8 cellular contexts compared by ENCODE assay signal in genomic region chr19:35693835-35694599, GRCh38. TPM values are rescaled to one million over a fixed set of nuclear protein-coding genes. Genes with fewer than 3 reads are reported as not detected.
DNase-seq lines count a peak whose midpoint lies in the region; ATAC-seq and TF ChIP-seq lines count a peak whose summit lies in the region.

No MANE protein-coding gene starts in this region.

- H3K36me3 ChIP-seq in endodermal cell (ENCODE audit: control insufficient read depth, insufficient read depth, low read length), result no peaks in the 10 kb centered on the region

- no peak overlapping the region for H3K4me3 Mint-ChIP-seq in endodermal cell

- peak; percentile 63 for ATAC-seq in GM21367 (IDR thresholded peaks at IDR 0.05; ENCODE audit: unreplicated experiment)

- TF ChIP-seq CTCF in endodermal cell (conservative IDR thresholded peaks at IDR 0.05), result peak; percentile 99

- peaks cover 5% of the 10 kb centered on the region for H3K27me3 Mint-ChIP-seq in endodermal cell (ENCODE audit: insufficient read depth)

- no peak overlapping the region for H3K27ac ChIP-seq in endodermal cell (ENCODE audit: low read depth, low read length)

- H3K9me3 ChIP-seq in endodermal cell (ENCODE audit: control insufficient read depth, low read length), result no peaks in the 10 kb centered on the region

- no peaks in the 10 kb centered on the region for H3K4me1 Mint-ChIP-seq in endodermal cell

- no peaks in the 10 kb centered on the region for H3K36me3 Mint-ChIP-seq in endodermal cell (ENCODE audit: low read depth)

- no peak overlapping the region for H3K27ac Mint-ChIP-seq in endodermal cell

- H3K9ac ChIP-seq in endodermal cell (ENCODE audit: extremely low read depth, low read length, poor library complexity, severe bottlenecking), result no peak overlapping the region

- DNase-seq in COLO668 (lab: John Stamatoyannopoulos, UW; ENCODE audit: unreplicated experiment), result peak; percentile 87
- DNase-seq in HUDEP-2 (lab: John Stamatoyannopoulos, UW; ENCODE audit: unreplicated experiment in 76 of 76), result peak in 73 of 76 experiments; percentile 46 to 95 (median 89)
- peak; percentile 86 for DNase-seq in NOMO-1 treated with DMSO at 0.1 percent for 48 hours (lab: John Stamatoyannopoulos, UW; ENCODE audit: unreplicated experiment)
- DNase-seq in activated CD8-positive, alpha-beta memory T cell treated with anti-CD3 and anti-CD28 coated beads for 1 hour (ENCODE audit: extremely low read depth in 1 of 2, low read depth in 1 of 2), result peak; percentile 80 to 85
- DNase-seq in endodermal cell, result peak; percentile 96
- peak; percentile 91 for DNase-seq in mucosa of gallbladder (ENCODE audit: low spot score)
- DNase-seq in stimulated activated CD8-positive, alpha-beta memory T cell treated with anti-CD3 and anti-CD28 coated beads, Interleukin-7, amount 100 ng/mL, for 24 hours (ENCODE audit: low read depth), result peak; percentile 83

- no peaks in the 10 kb centered on the region for H3K9me3 Mint-ChIP-seq in endodermal cell

- no peaks in the 10 kb centered on the region for H3K27me3 ChIP-seq in endodermal cell (ENCODE audit: control insufficient read depth, insufficient read depth, low read length, poor library complexity, severe bottlenecking)

- no peak overlapping the region for H3K4me3 ChIP-seq in endodermal cell (ENCODE audit: low read length)

- H3K4me1 ChIP-seq in endodermal cell (ENCODE audit: control insufficient read depth, insufficient read depth, low read length), result no peaks in the 10 kb centered on the region

- WGBS in endodermal cell (ENCODE audit: insufficient coverage in 1 of 2, insufficient read length in 1 of 2), 2 experiments, result 48 to 66% methylated on average over 4 to 8 of the region's 8 CpGs

RNA-seq across cellular contexts. Expression of gene ZBTB32, which starts 10.3 kb away (rescaled TPM):
- total RNA-seq in endodermal cell (not detected), mucosa of gallbladder (0.43 TPM)
- polyA plus RNA-seq in endodermal cell (2013, experiment 1 of 2), result not detected
- not detected for polyA plus RNA-seq in endodermal cell (2013, experiment 2 of 2)

RNA-seq across cellular contexts. Expression of gene KMT2B, which starts 23.8 kb away (rescaled TPM):
- total RNA-seq in endodermal cell, result 10 to 100 TPM; 48.1 to 54.0 TPM
- 35.3 TPM for polyA plus RNA-seq in endodermal cell (2013, experiment 1 of 2)
- 28.0 TPM for polyA plus RNA-seq in endodermal cell (2013, experiment 2 of 2)
- total RNA-seq in mucosa of gallbladder, result 45.1 TPM

RNA-seq across cellular contexts. Expression of gene UPK1A, which starts 27.7 kb away (rescaled TPM):
- total RNA-seq in endodermal cell (under 1 TPM; 0.37 to 0.46 TPM), mucosa of gallbladder (0.89 TPM)
- not detected for polyA plus RNA-seq in endodermal cell (2013, experiment 1 of 2)
- polyA plus RNA-seq in endodermal cell (2013, experiment 2 of 2), result 0.29 TPM

RNA-seq across cellular contexts. Expression of gene COX6B1, which starts 45.9 kb away (rescaled TPM):
- total RNA-seq in endodermal cell (100 to 1,000 TPM; 401 to 445 TPM), mucosa of gallbladder (459 TPM)
- 515 TPM for polyA plus RNA-seq in endodermal cell (2013, experiment 1 of 2)
- 477 TPM for polyA plus RNA-seq in endodermal cell (2013, experiment 2 of 2)

RNA-seq across cellular contexts. Expression of gene IGFLR1, which starts 48.2 kb away (rescaled TPM):
- total RNA-seq in endodermal cell, result 1 to 10 TPM; 4.6 to 7.1 TPM
- 9.0 TPM for polyA plus RNA-seq in endodermal cell (2013, experiment 1 of 2)
- polyA plus RNA-seq in endodermal cell (2013, experiment 2 of 2), result 6.1 TPM
- total RNA-seq in mucosa of gallbladder, result 14.8 TPM
